In the genomic region with DNA sequence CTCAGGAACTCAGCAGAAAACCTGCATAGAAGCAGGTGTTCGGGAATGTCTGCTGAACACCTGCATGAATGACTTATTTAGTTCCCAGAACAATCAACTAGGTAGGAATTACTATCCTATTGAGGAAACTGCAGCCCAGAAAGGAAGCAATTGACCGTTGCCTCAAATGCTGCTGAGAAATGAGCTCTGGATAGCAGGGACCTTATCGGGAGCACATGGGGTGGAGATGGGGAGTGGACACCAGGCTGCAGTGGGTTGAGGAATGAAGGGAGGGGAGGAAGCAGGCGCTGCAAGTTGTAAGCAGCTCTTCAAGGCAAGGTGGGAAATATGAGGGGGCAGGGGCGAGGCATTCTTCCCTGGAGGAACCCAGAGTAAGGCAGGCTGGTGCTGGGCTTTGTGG, we compare ENCODE assay signal across 1 cellular context.
TF ChIP-seq lines count a peak whose summit lies in the region.

No MANE protein-coding gene starts in this region.

TF ChIP-seq in K562, 482 proteins besides CTCF, POLR2A, EP300 and RAD21:
- TF ChIP-seq, protein P1, sequence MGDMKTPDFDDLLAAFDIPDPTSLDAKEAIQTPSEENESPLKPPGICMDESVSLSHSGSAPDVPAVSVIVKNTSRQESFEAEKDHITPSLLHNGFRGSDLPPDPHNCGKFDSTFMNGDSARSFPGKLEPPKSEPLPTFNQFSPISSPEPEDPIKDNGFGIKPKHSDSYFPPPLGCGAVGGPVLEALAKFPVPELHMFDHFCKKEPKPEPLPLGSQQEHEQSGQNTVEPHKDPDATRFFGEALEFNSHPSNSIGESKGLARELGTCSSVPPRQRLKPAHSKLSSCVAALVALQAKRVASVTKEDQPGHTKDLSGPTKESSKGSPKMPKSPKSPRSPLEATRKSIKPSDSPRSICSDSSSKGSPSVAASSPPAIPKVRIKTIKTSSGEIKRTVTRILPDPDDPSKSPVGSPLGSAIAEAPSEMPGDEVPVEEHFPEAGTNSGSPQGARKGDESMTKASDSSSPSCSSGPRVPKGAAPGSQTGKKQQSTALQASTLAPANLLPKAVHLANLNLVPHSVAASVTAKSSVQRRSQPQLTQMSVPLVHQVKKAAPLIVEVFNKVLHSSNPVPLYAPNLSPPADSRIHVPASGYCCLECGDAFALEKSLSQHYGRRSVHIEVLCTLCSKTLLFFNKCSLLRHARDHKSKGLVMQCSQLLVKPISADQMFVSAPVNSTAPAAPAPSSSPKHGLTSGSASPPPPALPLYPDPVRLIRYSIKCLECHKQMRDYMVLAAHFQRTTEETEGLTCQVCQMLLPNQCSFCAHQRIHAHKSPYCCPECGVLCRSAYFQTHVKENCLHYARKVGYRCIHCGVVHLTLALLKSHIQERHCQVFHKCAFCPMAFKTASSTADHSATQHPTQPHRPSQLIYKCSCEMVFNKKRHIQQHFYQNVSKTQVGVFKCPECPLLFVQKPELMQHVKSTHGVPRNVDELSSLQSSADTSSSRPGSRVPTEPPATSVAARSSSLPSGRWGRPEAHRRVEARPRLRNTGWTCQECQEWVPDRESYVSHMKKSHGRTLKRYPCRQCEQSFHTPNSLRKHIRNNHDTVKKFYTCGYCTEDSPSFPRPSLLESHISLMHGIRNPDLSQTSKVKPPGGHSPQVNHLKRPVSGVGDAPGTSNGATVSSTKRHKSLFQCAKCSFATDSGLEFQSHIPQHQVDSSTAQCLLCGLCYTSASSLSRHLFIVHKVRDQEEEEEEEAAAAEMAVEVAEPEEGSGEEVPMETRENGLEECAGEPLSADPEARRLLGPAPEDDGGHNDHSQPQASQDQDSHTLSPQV (IDR thresholded peaks at IDR 0.05): peak; percentile 68; the same call in 1 of the 2 replicates
- peak in 1 of 2 experiments; percentile 58; a peak in 1 of 4 replicates for TF ChIP-seq RCOR1 (IDR thresholded peaks at IDR 0.05; ENCODE audit: borderline replicate concordance in 1 of 2, low read depth in 2 of 2, low read length in 2 of 2)
- TF ChIP-seq, protein P2, sequence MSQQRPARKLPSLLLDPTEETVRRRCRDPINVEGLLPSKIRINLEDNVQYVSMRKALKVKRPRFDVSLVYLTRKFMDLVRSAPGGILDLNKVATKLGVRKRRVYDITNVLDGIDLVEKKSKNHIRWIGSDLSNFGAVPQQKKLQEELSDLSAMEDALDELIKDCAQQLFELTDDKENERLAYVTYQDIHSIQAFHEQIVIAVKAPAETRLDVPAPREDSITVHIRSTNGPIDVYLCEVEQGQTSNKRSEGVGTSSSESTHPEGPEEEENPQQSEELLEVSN (IDR thresholded peaks at IDR 0.05; ENCODE audit: borderline replicate concordance in 1 of 2, extremely low read depth in 1 of 2, insufficient read depth in 1 of 2, insufficient read length in 1 of 2, low read depth in 1 of 2, low read length in 1 of 2, poor library complexity in 1 of 2, severe bottlenecking in 1 of 2): peak; percentile 48 to 79
- TF ChIP-seq, protein P3, sequence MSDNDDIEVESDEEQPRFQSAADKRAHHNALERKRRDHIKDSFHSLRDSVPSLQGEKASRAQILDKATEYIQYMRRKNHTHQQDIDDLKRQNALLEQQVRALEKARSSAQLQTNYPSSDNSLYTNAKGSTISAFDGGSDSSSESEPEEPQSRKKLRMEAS (CRISPR knock-in tag; IDR thresholded peaks at IDR 0.05): peak; percentile 79
- peak; percentile 36; the same call in 1 of the 2 replicates for TF ChIP-seq TAL1 (IDR thresholded peaks at IDR 0.05)
- TF ChIP-seq, protein P4, sequence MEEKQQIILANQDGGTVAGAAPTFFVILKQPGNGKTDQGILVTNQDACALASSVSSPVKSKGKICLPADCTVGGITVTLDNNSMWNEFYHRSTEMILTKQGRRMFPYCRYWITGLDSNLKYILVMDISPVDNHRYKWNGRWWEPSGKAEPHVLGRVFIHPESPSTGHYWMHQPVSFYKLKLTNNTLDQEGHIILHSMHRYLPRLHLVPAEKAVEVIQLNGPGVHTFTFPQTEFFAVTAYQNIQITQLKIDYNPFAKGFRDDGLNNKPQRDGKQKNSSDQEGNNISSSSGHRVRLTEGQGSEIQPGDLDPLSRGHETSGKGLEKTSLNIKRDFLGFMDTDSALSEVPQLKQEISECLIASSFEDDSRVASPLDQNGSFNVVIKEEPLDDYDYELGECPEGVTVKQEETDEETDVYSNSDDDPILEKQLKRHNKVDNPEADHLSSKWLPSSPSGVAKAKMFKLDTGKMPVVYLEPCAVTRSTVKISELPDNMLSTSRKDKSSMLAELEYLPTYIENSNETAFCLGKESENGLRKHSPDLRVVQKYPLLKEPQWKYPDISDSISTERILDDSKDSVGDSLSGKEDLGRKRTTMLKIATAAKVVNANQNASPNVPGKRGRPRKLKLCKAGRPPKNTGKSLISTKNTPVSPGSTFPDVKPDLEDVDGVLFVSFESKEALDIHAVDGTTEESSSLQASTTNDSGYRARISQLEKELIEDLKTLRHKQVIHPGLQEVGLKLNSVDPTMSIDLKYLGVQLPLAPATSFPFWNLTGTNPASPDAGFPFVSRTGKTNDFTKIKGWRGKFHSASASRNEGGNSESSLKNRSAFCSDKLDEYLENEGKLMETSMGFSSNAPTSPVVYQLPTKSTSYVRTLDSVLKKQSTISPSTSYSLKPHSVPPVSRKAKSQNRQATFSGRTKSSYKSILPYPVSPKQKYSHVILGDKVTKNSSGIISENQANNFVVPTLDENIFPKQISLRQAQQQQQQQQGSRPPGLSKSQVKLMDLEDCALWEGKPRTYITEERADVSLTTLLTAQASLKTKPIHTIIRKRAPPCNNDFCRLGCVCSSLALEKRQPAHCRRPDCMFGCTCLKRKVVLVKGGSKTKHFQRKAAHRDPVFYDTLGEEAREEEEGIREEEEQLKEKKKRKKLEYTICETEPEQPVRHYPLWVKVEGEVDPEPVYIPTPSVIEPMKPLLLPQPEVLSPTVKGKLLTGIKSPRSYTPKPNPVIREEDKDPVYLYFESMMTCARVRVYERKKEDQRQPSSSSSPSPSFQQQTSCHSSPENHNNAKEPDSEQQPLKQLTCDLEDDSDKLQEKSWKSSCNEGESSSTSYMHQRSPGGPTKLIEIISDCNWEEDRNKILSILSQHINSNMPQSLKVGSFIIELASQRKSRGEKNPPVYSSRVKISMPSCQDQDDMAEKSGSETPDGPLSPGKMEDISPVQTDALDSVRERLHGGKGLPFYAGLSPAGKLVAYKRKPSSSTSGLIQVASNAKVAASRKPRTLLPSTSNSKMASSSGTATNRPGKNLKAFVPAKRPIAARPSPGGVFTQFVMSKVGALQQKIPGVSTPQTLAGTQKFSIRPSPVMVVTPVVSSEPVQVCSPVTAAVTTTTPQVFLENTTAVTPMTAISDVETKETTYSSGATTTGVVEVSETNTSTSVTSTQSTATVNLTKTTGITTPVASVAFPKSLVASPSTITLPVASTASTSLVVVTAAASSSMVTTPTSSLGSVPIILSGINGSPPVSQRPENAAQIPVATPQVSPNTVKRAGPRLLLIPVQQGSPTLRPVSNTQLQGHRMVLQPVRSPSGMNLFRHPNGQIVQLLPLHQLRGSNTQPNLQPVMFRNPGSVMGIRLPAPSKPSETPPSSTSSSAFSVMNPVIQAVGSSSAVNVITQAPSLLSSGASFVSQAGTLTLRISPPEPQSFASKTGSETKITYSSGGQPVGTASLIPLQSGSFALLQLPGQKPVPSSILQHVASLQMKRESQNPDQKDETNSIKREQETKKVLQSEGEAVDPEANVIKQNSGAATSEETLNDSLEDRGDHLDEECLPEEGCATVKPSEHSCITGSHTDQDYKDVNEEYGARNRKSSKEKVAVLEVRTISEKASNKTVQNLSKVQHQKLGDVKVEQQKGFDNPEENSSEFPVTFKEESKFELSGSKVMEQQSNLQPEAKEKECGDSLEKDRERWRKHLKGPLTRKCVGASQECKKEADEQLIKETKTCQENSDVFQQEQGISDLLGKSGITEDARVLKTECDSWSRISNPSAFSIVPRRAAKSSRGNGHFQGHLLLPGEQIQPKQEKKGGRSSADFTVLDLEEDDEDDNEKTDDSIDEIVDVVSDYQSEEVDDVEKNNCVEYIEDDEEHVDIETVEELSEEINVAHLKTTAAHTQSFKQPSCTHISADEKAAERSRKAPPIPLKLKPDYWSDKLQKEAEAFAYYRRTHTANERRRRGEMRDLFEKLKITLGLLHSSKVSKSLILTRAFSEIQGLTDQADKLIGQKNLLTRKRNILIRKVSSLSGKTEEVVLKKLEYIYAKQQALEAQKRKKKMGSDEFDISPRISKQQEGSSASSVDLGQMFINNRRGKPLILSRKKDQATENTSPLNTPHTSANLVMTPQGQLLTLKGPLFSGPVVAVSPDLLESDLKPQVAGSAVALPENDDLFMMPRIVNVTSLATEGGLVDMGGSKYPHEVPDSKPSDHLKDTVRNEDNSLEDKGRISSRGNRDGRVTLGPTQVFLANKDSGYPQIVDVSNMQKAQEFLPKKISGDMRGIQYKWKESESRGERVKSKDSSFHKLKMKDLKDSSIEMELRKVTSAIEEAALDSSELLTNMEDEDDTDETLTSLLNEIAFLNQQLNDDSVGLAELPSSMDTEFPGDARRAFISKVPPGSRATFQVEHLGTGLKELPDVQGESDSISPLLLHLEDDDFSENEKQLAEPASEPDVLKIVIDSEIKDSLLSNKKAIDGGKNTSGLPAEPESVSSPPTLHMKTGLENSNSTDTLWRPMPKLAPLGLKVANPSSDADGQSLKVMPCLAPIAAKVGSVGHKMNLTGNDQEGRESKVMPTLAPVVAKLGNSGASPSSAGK (IDR thresholded peaks at IDR 0.05): peak; percentile 94
- TF ChIP-seq ZFP36 (IDR thresholded peaks at IDR 0.05; ENCODE audit: low read depth, low read length, partially characterized antibody): peak; percentile 18
- TF ChIP-seq TBP (optimal IDR thresholded peaks at IDR 0.05; ENCODE audit: low read depth, low read length): peak; percentile 38
- 0 out of 2 replicates have a peak, but pooled peaks have one; percentile 21 for TF ChIP-seq ZFPM2 (CRISPR knock-in tag; IDR thresholded peaks at IDR 0.05)
- TF ChIP-seq ARID1B (IDR thresholded peaks at IDR 0.05): peak; percentile 57
- TF ChIP-seq HCFC1 (IDR thresholded peaks at IDR 0.05; ENCODE audit: low read depth, low read length): 0 out of 2 replicates have a peak, but pooled peaks have one; percentile 6
- TF ChIP-seq CXXC5 (CRISPR knock-in tag; IDR thresholded peaks at IDR 0.05): 0 out of 2 replicates have a peak, but pooled peaks have one; percentile 13
- TF ChIP-seq, protein P5, sequence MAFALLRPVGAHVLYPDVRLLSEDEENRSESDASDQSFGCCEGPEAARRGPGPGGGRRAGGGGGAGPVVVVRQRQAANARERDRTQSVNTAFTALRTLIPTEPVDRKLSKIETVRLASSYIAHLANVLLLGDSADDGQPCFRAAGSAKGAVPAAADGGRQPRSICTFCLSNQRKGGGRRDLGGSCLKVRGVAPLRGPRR (CRISPR knock-in tag; IDR thresholded peaks at IDR 0.05): no peak
- peak; percentile 61 for TF ChIP-seq TCF3 (CRISPR knock-in tag; IDR thresholded peaks at IDR 0.05)
- TF ChIP-seq, protein P6, sequence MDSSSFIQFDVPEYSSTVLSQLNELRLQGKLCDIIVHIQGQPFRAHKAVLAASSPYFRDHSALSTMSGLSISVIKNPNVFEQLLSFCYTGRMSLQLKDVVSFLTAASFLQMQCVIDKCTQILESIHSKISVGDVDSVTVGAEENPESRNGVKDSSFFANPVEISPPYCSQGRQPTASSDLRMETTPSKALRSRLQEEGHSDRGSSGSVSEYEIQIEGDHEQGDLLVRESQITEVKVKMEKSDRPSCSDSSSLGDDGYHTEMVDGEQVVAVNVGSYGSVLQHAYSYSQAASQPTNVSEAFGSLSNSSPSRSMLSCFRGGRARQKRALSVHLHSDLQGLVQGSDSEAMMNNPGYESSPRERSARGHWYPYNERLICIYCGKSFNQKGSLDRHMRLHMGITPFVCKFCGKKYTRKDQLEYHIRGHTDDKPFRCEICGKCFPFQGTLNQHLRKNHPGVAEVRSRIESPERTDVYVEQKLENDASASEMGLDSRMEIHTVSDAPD (CRISPR knock-in tag; IDR thresholded peaks at IDR 0.05): no peak
- TF ChIP-seq, protein P7, sequence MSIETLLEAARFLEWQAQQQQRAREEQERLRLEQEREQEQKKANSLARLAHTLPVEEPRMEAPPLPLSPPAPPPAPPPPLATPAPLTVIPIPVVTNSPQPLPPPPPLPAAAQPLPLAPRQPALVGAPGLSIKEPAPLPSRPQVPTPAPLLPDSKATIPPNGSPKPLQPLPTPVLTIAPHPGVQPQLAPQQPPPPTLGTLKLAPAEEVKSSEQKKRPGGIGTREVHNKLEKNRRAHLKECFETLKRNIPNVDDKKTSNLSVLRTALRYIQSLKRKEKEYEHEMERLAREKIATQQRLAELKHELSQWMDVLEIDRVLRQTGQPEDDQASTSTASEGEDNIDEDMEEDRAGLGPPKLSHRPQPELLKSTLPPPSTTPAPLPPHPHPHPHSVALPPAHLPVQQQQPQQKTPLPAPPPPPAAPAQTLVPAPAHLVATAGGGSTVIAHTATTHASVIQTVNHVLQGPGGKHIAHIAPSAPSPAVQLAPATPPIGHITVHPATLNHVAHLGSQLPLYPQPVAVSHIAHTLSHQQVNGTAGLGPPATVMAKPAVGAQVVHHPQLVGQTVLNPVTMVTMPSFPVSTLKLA (conservative IDR thresholded peaks at IDR 0.05): 0 out of 4 replicates have a peak, but pooled peaks of 1 of the 2 experiments have one; percentile 48
- TF ChIP-seq CBFA2T3 (IDR thresholded peaks at IDR 0.05): peak; percentile 54
- peak; percentile 93 for TF ChIP-seq L3MBTL2 (IDR thresholded peaks at IDR 0.05)
- no peak for TF ChIP-seq TSC22D4 (tag; IDR thresholded peaks at IDR 0.05)
- TF ChIP-seq POLR2H (tag; IDR thresholded peaks at IDR 0.05; ENCODE audit: low read depth): no peak
- peak; percentile 45 for TF ChIP-seq SMAD4 (CRISPR knock-in tag; conservative IDR thresholded peaks at IDR 0.05)
- no peak for TF ChIP-seq ZNF551 (CRISPR knock-in tag; IDR thresholded peaks at IDR 0.05)
- TF ChIP-seq, protein P8, sequence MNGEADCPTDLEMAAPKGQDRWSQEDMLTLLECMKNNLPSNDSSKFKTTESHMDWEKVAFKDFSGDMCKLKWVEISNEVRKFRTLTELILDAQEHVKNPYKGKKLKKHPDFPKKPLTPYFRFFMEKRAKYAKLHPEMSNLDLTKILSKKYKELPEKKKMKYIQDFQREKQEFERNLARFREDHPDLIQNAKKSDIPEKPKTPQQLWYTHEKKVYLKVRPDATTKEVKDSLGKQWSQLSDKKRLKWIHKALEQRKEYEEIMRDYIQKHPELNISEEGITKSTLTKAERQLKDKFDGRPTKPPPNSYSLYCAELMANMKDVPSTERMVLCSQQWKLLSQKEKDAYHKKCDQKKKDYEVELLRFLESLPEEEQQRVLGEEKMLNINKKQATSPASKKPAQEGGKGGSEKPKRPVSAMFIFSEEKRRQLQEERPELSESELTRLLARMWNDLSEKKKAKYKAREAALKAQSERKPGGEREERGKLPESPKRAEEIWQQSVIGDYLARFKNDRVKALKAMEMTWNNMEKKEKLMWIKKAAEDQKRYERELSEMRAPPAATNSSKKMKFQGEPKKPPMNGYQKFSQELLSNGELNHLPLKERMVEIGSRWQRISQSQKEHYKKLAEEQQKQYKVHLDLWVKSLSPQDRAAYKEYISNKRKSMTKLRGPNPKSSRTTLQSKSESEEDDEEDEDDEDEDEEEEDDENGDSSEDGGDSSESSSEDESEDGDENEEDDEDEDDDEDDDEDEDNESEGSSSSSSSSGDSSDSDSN (IDR thresholded peaks at IDR 0.05; ENCODE audit: borderline replicate concordance in 1 of 2, low read depth in 2 of 2, low read length in 2 of 2): peak; percentile 45 to 90; a peak in 3 of 4 replicates
- peak; percentile 65; the same call in 1 of the 2 replicates for TF ChIP-seq ZNF263 (CRISPR knock-in tag; IDR thresholded peaks at IDR 0.05; ENCODE audit: borderline replicate concordance)
- TF ChIP-seq MYC (IDR thresholded peaks at IDR 0.05; ENCODE audit: low read depth, low read length): peak; percentile 68
- no peak for TF ChIP-seq MYC (CRISPR knock-in tag; IDR thresholded peaks at IDR 0.05; ENCODE audit: borderline replicate concordance, low read depth)
- peak; percentile 35; the same call in 1 of the 2 replicates for TF ChIP-seq JUND (IDR thresholded peaks at IDR 0.05; ENCODE audit: borderline replicate concordance, low read depth, low read length)
- TF ChIP-seq JUND (tag; IDR thresholded peaks at IDR 0.05; ENCODE audit: borderline replicate concordance, low read depth, low read length): no peak
- TF ChIP-seq CBFA2T2 (conservative IDR thresholded peaks at IDR 0.05): 0 out of 2 replicates have a peak, but pooled peaks have one; percentile 27
- TF ChIP-seq SOX6 (IDR thresholded peaks at IDR 0.05): no peak
